19 cellular contexts compared by ENCODE assay signal in the genomic region with DNA sequence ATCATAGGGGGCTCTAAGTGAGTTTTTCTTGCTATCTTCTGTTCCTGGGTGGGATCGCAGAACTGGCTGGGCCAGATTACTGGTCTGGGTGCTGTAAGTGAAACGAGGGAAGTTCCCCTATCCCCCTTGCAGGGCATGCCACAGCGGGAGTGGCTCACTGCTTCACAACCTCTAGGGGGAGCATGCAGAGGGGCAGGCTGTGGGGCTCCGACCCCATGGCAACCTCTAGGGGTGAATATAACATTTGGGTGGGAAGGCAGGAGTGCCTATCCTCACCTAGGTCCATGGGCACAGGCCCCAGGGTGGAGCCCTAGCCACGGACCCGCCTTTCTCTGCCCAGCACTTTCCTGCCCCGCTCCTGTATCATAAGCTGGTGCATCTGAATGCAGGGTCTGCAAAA. TPM values are rescaled to one million over a fixed set of nuclear protein-coding genes. Genes with fewer than 3 reads are reported as not detected.
DNase-seq lines count a peak whose midpoint lies in the region; FAIRE-seq and TF ChIP-seq lines count a peak whose summit lies in the region.
"Had no signal": no experiment of that assay in that cellular context is flagged by ENCODE, and none has a peak within 500 bp of the region (broad histone marks: within the 10 kb centered on the region; RNA-seq: fewer than 3 reads in every experiment).

No MANE protein-coding gene starts in this region.

- H3K9me3 ChIP-seq in ES-I3 (ENCODE audit: control insufficient read depth, insufficient read depth, low read length) (no peaks in the 10 kb centered on the region), OCI-LY1 (ENCODE audit: low read length) (no peaks in the 10 kb centered on the region), osteoblast (ENCODE audit: low read depth, low read length) (no peaks in the 10 kb centered on the region), small intestine (ENCODE audit: control insufficient read depth, low read depth) (no peaks in the 10 kb centered on the region)
- H3K9me3 ChIP-seq: breast epithelium, left lung had no signal

- H3K79me2 ChIP-seq in OCI-LY1 (ENCODE audit: insufficient read depth, low read length) (no peaks in the 10 kb centered on the region), osteoblast (ENCODE audit: insufficient read depth, low read length) (peaks cover 13% of the 10 kb centered on the region)

- H3K4me2 ChIP-seq in OCI-LY1 (ENCODE audit: low read length) = no peak overlapping the region; the same call in 1 of the 2 replicates
- H3K4me2 ChIP-seq in osteoblast (ENCODE audit: insufficient read depth, low read length) = no peak overlapping the region

- TF ChIP-seq CTCF in GM12875 (IDR thresholded peaks at IDR 0.05; ENCODE audit: borderline replicate concordance, insufficient read depth, low read depth, low read length) = peak; percentile 46; the same call in 1 of the 2 replicates
- peak; percentile 56 for TF ChIP-seq CTCF in OCI-LY1 (IDR thresholded peaks at IDR 0.05; ENCODE audit: low read length)
- no peak for TF ChIP-seq CTCF in osteoblast (IDR thresholded peaks at IDR 0.05; ENCODE audit: extremely low read depth, low read depth, low read length)

- H3K27ac ChIP-seq in OCI-LY1 (ENCODE audit: low read depth, low read length, poor library complexity, severe bottlenecking) = no peak overlapping the region
- H3K27ac ChIP-seq in osteoblast (ENCODE audit: low read depth, low read length) = no peak overlapping the region
- H3K27ac ChIP-seq in small intestine (ENCODE audit: low read depth in 1 of 2, low read length in 1 of 2) = no peak overlapping the region
- H3K27ac ChIP-seq: BLaER1 treated with 17β-estradiol and CSF1 and Interleukin-3, amounts not matched to agents 10 nM and 100 nM; breast epithelium; left lung had no signal

- H3K27me3 ChIP-seq in OCI-LY1 (ENCODE audit: insufficient read depth, low read length) = no peaks in the 10 kb centered on the region
- no peaks in the 10 kb centered on the region for H3K27me3 ChIP-seq in osteoblast (ENCODE audit: insufficient read depth, low read length)
- no peaks in the 10 kb centered on the region for H3K27me3 ChIP-seq in small intestine (ENCODE audit: control insufficient read depth in 2 of 2, insufficient read depth in 2 of 2, low read length in 2 of 2)
- H3K27me3 ChIP-seq: left lung had no signal

- WGBS in small intestine, 3 donors = 62 to 85% (median 66%) methylated on average over 7 of the region's 7 CpGs

- FAIRE-seq in small intestine (lab: Jason Lieb, UNC) = no peak
- FAIRE-seq: GM18507, HTR-8/SVneo had no signal

- no peaks in the 10 kb centered on the region for H3K9me2 ChIP-seq in OCI-LY1 (ENCODE audit: low read depth, low read length)

- H3K9ac ChIP-seq in ES-I3 (ENCODE audit: low read depth, low read length) = peak overlapping the region; percentile 6; the same call in 1 of the 2 replicates
- H3K9ac ChIP-seq in OCI-LY1 (ENCODE audit: low read length) = no peak overlapping the region
- H3K9ac ChIP-seq: BLaER1 treated with 17β-estradiol and CSF1 and Interleukin-3, amounts not matched to agents 10 nM and 100 nM had no signal

- H3K4me3 ChIP-seq in GM12875 (ENCODE audit: low read depth, low read length) (no peak overlapping the region), OCI-LY1 (ENCODE audit: low read depth, low read length, poor library complexity, severe bottlenecking) (no peak overlapping the region), osteoblast (ENCODE audit: insufficient read depth, low read length) (no peak overlapping the region), small intestine (ENCODE audit: low read depth in 1 of 2, low read length in 2 of 2) (no peak overlapping the region)
- H3K4me3 ChIP-seq: BLaER1 treated with 17β-estradiol and CSF1 and Interleukin-3, amounts not matched to agents 10 nM and 100 nM; breast epithelium; left lung had no signal

- no peaks in the 10 kb centered on the region for H4K20me1 ChIP-seq in OCI-LY1 (ENCODE audit: insufficient read depth, low read length)
- H4K20me1 ChIP-seq in osteoblast (ENCODE audit: insufficient read depth, low read length) = no peaks in the 10 kb centered on the region
- H4K20me1 ChIP-seq: BLaER1 treated with 17β-estradiol and CSF1 and Interleukin-3, amounts not matched to agents 10 nM and 100 nM had no signal

- DNase-seq in germinal center (ENCODE audit: low spot score) = peak; percentile 11
- DNase-seq in osteoblast (ENCODE audit: insufficient read length, low spot score, missing footprints) = no peak
- DNase-seq in amygdala (lab: John Stamatoyannopoulos, UW) = no peak
- DNase-seq in small intestine = no peak
- DNase-seq: activated B cell treated with CpG ODN at 0.5 μM for 24 hours; activated naive CD4-positive, alpha-beta T cell treated with anti-CD3 and anti-CD28 coated beads, Interleukin-2, amount 10 ng/mL, durations not matched to agents 7 days and 5 days; activated T-cell treated with anti-CD3 and anti-CD28 coated beads for 4 hours; DMS79 treated with DMSO at 0.1 percent for 48 hours; hypothalamus; left lung; NCI-H1105; T-cell had no signal

- H3F3A ChIP-seq in OCI-LY1 (ENCODE audit: insufficient read depth, low read length) = no peaks in the 10 kb centered on the region

- H2AFZ ChIP-seq in OCI-LY1 (ENCODE audit: low read length) (peak overlapping the region; percentile 37), osteoblast (ENCODE audit: low read length) (no peak overlapping the region)

- no peaks in the 10 kb centered on the region; the same call in 1 of the 2 replicates for H3K36me3 ChIP-seq in ES-I3 (ENCODE audit: insufficient read depth, low read length)
- H3K36me3 ChIP-seq in OCI-LY1 (ENCODE audit: insufficient read depth, low read length) = peaks cover 9% of the 10 kb centered on the region; the same call in 1 of the 2 replicates
- H3K36me3 ChIP-seq in osteoblast (ENCODE audit: insufficient read depth, low read length) = peaks cover under 1% of the 10 kb centered on the region
- no peaks in the 10 kb centered on the region for H3K36me3 ChIP-seq in small intestine (ENCODE audit: control insufficient read depth in 2 of 2, insufficient read depth in 2 of 2, low read length in 2 of 2)
- H3K36me3 ChIP-seq: breast epithelium had no signal

- H3K4me1 ChIP-seq in ES-I3 (ENCODE audit: insufficient read depth, low read length) (no peaks in the 10 kb centered on the region), OCI-LY1 (ENCODE audit: insufficient read depth, low read length, severe bottlenecking) (peaks cover 20% of the 10 kb centered on the region), osteoblast (ENCODE audit: insufficient read depth, low read length) (peaks cover 7% of the 10 kb centered on the region), small intestine (ENCODE audit: control insufficient read depth in 2 of 2, insufficient read depth in 1 of 2, low read depth in 1 of 2, low read length in 1 of 2) (peaks cover 0 to 6% of the 10 kb centered on the region in 2 donors)
- H3K4me1 ChIP-seq: breast epithelium had no signal

RNA-seq across cellular contexts. Expression of gene RRAGB, which starts 1.7 kb away (rescaled TPM):
- total RNA-seq in osteoblast = 33.9 and 34.0 TPM in 2 replicates
- polyA plus RNA-seq in small intestine = 10 to 100 TPM in 2 of 3 donors, 1 to 10 TPM in 1; 7.6 to 17.0 (median 11.3) TPM
